ENCODE assay signal across 17 cellular contexts in genomic region chr2:10274376-10274775, GRCh38. TPM values are rescaled to one million over a fixed set of nuclear protein-coding genes. Genes with fewer than 3 reads are reported as not detected.
DNase-seq lines count a peak whose midpoint lies in the region; ATAC-seq and TF ChIP-seq lines count a peak whose summit lies in the region.
"Had no signal": no experiment of that assay in that cellular context is flagged by ENCODE, and none has a peak within 500 bp of the region (broad histone marks: within the 10 kb centered on the region; RNA-seq: fewer than 3 reads in every experiment).

No MANE protein-coding gene starts in this region.

- no peak overlapping the region for H3K4me3 ChIP-seq in stomach
- H3K4me3 ChIP-seq: A549, GM23338 had no signal

- H3K9me3 Mint-ChIP-seq in CD14-positive monocyte (no peaks in the 10 kb centered on the region), WTC11 (no peaks in the 10 kb centered on the region)
- H3K9me3 Mint-ChIP-seq: CD8-positive, alpha-beta memory T cell; GM23338 had no signal

- H3K36me3 ChIP-seq in stomach: no peaks in the 10 kb centered on the region
- H3K36me3 ChIP-seq: BE2C had no signal

- H3K27me3 Mint-ChIP-seq in CD14-positive monocyte (ENCODE audit: low read depth in 3 of 3) (peaks cover under 1 to 2% (median 2%) of the 10 kb centered on the region in 3 donors), WTC11 (ENCODE audit: low read depth) (no peaks in the 10 kb centered on the region)

- H3K4me1 ChIP-seq in stomach: peaks cover 28 to 40% (median 36%) of the 10 kb centered on the region in 4 donors

- H3K36me3 Mint-ChIP-seq in CD14-positive monocyte (no peaks in the 10 kb centered on the region), WTC11 (no peaks in the 10 kb centered on the region)
- H3K36me3 Mint-ChIP-seq: CD8-positive, alpha-beta memory T cell had no signal

- H3K4me3 Mint-ChIP-seq in CD14-positive monocyte (no peak overlapping the region), WTC11 (no peak overlapping the region)
- H3K4me3 Mint-ChIP-seq: CD8-positive, alpha-beta memory T cell; GM23338 had no signal

- POLR2A ChIA-PET in WTC11 (lab: Charles Lee): no interaction called here

- intact Hi-C loops in CD14-positive monocyte (cut with micrococcal nuclease): loop anchor here (5.0 to 10.0 kb wide), 2 partner anchors 33 to 150 kb away; partner anchors contain the start of gene RRM2 (in 1 of the 2)
- intact Hi-C loops in stomach (cut with DNase I; ENCODE audit: low total_unique reads): no loop called here

- H3K27ac Mint-ChIP-seq in CD14-positive monocyte (peak overlapping the region in 1 of 7 donors; percentile 30), WTC11 (no peak overlapping the region)
- H3K27ac Mint-ChIP-seq: CD8-positive, alpha-beta memory T cell; GM23338 had no signal

- H3K27ac ChIP-seq in stomach (no peak overlapping the region), caudate nucleus (ENCODE audit: low read depth, low read length) (no peak overlapping the region)
- H3K27ac ChIP-seq: C4-2B, HL-60 had no signal

- TF ChIP-seq POLR2A in stomach (IDR thresholded peaks at IDR 0.05): no peak

- 92 to 96% (median 94%) methylated on average over 14 of the region's 14 CpGs for WGBS in stomach, 5 donors

- H3K4me1 Mint-ChIP-seq in CD14-positive monocyte (peaks cover 33% of the 10 kb centered on the region), WTC11 (no peaks in the 10 kb centered on the region)

- TF ChIP-seq CTCF in CD14-positive monocyte (IDR thresholded peaks at IDR 0.05): no peak
- no peak for TF ChIP-seq CTCF in WTC11 (IDR thresholded peaks at IDR 0.05)
- TF ChIP-seq CTCF in stomach (IDR thresholded peaks at IDR 0.05): no peak

- TF ChIP-seq EP300 in stomach (IDR thresholded peaks at IDR 0.05): no peak

- ATAC-seq in WTC11 (no peak), GM21360 (IDR thresholded peaks at IDR 0.05; ENCODE audit: unreplicated experiment) (no peak), GM19324 (IDR thresholded peaks at IDR 0.05; ENCODE audit: low FRiP score, unreplicated experiment) (no peak)
- ATAC-seq: A549, GM23338 had no signal

- CTCF ChIA-PET in WTC11 (lab: Charles Lee): interaction anchor here (0.9 to 2.5 kb wide), 2 partner anchors 135 to 202 kb away, joined by 3 to 7 read pairs; no protein-coding TSS in a partner anchor

- no peaks in the 10 kb centered on the region for H3K9me3 ChIP-seq in stomach
- H3K9me3 ChIP-seq: A549, BE2C, Caco-2 had no signal

- no peaks in the 10 kb centered on the region for H3K27me3 ChIP-seq in stomach
- H3K27me3 ChIP-seq: BE2C had no signal

- peak; percentile 10 for DNase-seq in CD14-positive monocyte (ENCODE audit: low spot score)
- DNase-seq in WTC11 (ENCODE audit: low spot score): peak; percentile 1
- DNase-seq in mesenteric fat pad (ENCODE audit: low spot score): peak; percentile 28
- DNase-seq in stomach: peak; percentile 13
- no peak for DNase-seq in caudate nucleus (lab: John Stamatoyannopoulos, UW)
- DNase-seq: DND-41, GDM1, H7 had no signal

TF ChIP-seq in WTC11, 78 proteins besides CTCF, POLR2A, EP300 and RAD21:
- TF ChIP-seq ZNF396 (CRISPR knock-in tag; IDR thresholded peaks at IDR 0.05; ENCODE audit: borderline replicate concordance) (no peak), HMGA2 (CRISPR knock-in tag; IDR thresholded peaks at IDR 0.05) (no peak), CREB1 (CRISPR knock-in tag; IDR thresholded peaks at IDR 0.05) (no peak), NFATC4 (CRISPR knock-in tag; IDR thresholded peaks at IDR 0.05) (no peak), ZNF263 (CRISPR knock-in tag; IDR thresholded peaks at IDR 0.05; ENCODE audit: low read depth) (no peak), TP53 (CRISPR knock-in tag; IDR thresholded peaks at IDR 0.05) (no peak), GRHL2 (CRISPR knock-in tag; IDR thresholded peaks at IDR 0.05; ENCODE audit: insufficient replicate concordance, severe bottlenecking) (no peak), TEAD1 (CRISPR knock-in tag; IDR thresholded peaks at IDR 0.05) (no peak), ZNF532 (CRISPR knock-in tag; IDR thresholded peaks at IDR 0.05; ENCODE audit: borderline replicate concordance) (no peak), NR1H2 (CRISPR knock-in tag; IDR thresholded peaks at IDR 0.05) (no peak), ZSCAN18 (CRISPR knock-in tag; IDR thresholded peaks at IDR 0.05) (no peak), TEAD4 (CRISPR knock-in tag; IDR thresholded peaks at IDR 0.05) (no peak)

RNA-seq across cellular contexts. Expression of gene HPCAL1, which starts 28.3 kb away (rescaled TPM):
- polyA plus RNA-seq in CD14-positive monocyte: 10 to 100 TPM; 98.0 to 99.5 TPM
- total RNA-seq in WTC11 (2021): 10.5 to 12.4 TPM (median 11.8 TPM) in 3 replicates
- total RNA-seq in mesenteric fat pad: 45.3 TPM
- 100 to 1,000 TPM in 2 of 5 donors, 10 to 100 TPM in 3; 14.0 to 571 (median 89.3) TPM for total RNA-seq in stomach
- polyA plus RNA-seq in stomach: 10 to 100 TPM; 46.4 to 97.9 (median 81.6) TPM

Comparison
In these comparisons a context has a peak if more than half of its experiments do, and no peak if none do; other contexts are left out.
1. DNase-seq: peak in CD14-positive monocyte (single experiment), WTC11 (single experiment), mesenteric fat pad (single experiment) and stomach (single experiment); none in caudate nucleus (0 of 61).